ENCODE assay signal across 1 cellular context in the genomic region with DNA sequence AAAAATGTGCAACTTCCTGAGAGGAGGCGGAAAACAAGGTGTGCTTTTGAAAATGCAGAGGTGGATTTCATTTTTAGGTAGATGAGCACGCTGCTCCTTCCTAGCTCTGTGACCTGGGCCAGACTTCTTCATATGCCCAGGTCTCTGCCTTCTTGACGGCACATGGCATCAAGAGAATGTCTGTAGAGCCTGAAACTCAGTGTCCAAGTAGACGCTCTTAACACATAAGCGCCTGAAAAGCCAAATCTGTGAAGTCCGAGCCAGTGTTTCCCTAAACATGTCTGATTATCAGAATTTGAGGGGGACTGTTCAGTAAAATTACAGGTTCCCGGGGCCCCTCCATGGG.
TF ChIP-seq lines count a peak whose summit lies in the region.

No MANE protein-coding gene starts in this region.

TF ChIP-seq in neural cell, 6 proteins besides CTCF, POLR2A, EP300 and RAD21:
- TF ChIP-seq, protein P1, sequence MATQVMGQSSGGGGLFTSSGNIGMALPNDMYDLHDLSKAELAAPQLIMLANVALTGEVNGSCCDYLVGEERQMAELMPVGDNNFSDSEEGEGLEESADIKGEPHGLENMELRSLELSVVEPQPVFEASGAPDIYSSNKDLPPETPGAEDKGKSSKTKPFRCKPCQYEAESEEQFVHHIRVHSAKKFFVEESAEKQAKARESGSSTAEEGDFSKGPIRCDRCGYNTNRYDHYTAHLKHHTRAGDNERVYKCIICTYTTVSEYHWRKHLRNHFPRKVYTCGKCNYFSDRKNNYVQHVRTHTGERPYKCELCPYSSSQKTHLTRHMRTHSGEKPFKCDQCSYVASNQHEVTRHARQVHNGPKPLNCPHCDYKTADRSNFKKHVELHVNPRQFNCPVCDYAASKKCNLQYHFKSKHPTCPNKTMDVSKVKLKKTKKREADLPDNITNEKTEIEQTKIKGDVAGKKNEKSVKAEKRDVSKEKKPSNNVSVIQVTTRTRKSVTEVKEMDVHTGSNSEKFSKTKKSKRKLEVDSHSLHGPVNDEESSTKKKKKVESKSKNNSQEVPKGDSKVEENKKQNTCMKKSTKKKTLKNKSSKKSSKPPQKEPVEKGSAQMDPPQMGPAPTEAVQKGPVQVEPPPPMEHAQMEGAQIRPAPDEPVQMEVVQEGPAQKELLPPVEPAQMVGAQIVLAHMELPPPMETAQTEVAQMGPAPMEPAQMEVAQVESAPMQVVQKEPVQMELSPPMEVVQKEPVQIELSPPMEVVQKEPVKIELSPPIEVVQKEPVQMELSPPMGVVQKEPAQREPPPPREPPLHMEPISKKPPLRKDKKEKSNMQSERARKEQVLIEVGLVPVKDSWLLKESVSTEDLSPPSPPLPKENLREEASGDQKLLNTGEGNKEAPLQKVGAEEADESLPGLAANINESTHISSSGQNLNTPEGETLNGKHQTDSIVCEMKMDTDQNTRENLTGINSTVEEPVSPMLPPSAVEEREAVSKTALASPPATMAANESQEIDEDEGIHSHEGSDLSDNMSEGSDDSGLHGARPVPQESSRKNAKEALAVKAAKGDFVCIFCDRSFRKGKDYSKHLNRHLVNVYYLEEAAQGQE (IDR thresholded peaks at IDR 0.05; ENCODE audit: borderline replicate concordance) = no peak
- TF ChIP-seq MXI1 (conservative IDR thresholded peaks at IDR 0.05; ENCODE audit: poor library complexity, severe bottlenecking) (no peak), SMC3 (conservative IDR thresholded peaks at IDR 0.05; ENCODE audit: poor library complexity) (peak; percentile 13), POLR2AphosphoS5 (IDR thresholded peaks at IDR 0.05) (no peak), EZH2 (IDR thresholded peaks at IDR 0.05; ENCODE audit: borderline replicate concordance, insufficient read depth, low read length, poor library complexity, severe bottlenecking) (no peak), TAF1 (IDR thresholded peaks at IDR 0.05; ENCODE audit: low read depth) (no peak)
